ENCODE assay signal across 26 cellular contexts in the genomic region with DNA sequence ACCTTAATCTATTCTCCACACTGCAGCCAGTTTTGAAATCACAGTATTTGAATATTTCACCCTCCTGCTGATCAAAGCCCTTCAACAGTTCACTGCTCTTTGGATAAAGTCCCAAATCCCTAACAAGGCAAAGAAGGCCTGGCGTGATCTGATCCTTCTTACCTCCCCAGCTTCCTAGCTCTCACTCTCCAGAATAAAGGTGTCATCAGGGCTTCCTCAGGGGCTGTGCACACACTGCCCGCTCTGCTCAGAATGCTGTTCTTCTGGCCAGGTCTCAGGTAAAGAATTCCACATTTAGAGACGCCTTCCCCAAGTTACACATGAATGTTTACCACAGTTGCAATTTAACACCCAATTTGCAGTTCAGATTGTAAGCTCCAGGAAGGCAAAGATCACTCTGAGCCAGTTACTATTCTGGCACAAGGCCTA. TPM values are rescaled to one million over a fixed set of nuclear protein-coding genes. Genes with fewer than 3 reads are reported as not detected.
DNase-seq lines count a peak whose midpoint lies in the region; ATAC-seq, FAIRE-seq and TF ChIP-seq lines count a peak whose summit lies in the region.
"Had no signal": no experiment of that assay in that cellular context is flagged by ENCODE, and none has a peak within 500 bp of the region (broad histone marks: within the 10 kb centered on the region; RNA-seq: fewer than 3 reads in every experiment).

No MANE protein-coding gene starts in this region.

- H3K9me2 ChIP-seq in hepatocyte (replicated peaks; ENCODE audit: insufficient read depth): no peaks in the 10 kb centered on the region

- no peaks in the 10 kb centered on the region for H3K36me3 ChIP-seq in hepatocyte (replicated peaks; ENCODE audit: insufficient read depth, low read depth)
- H3K36me3 ChIP-seq: BLaER1, SJCRH30 had no signal

- H2AFZ ChIP-seq in hepatocyte: no peak overlapping the region

- no peak for ATAC-seq in GM18868 (IDR thresholded peaks at IDR 0.05; ENCODE audit: unreplicated experiment)
- no peak for ATAC-seq in activated CD8-positive, alpha-beta memory T cell treated with anti-CD3 and anti-CD28 coated beads, Interleukin-2, amount 10 ng/mL, durations not matched to agents 7 days and 5 days
- ATAC-seq: PC-3, SK-N-SH treated with all-trans-retinoic acid at 6 μM for 48 hours had no signal

- no peaks in the 10 kb centered on the region for H3K4me1 ChIP-seq in hepatocyte (ENCODE audit: insufficient read depth)
- H3K4me1 ChIP-seq: BLaER1, SJCRH30 had no signal

- H3K36me3 Mint-ChIP-seq in progenitor cell of endocrine pancreas (ENCODE audit: insufficient read depth): peaks cover 10% of the 10 kb centered on the region
- no peaks in the 10 kb centered on the region for H3K36me3 Mint-ChIP-seq in activated CD8-positive, alpha-beta memory T cell treated with anti-CD3 and anti-CD28 coated beads, Interleukin-2, amount 10 ng/mL, durations not matched to agents 7 days and 5 days

- no peaks in the 10 kb centered on the region for H4K20me1 ChIP-seq in hepatocyte (ENCODE audit: insufficient read depth, poor library complexity, severe bottlenecking)
- H4K20me1 ChIP-seq: BLaER1 had no signal

- H3K4me2 ChIP-seq in hepatocyte: peak overlapping the region; percentile 5
- H3K4me2 ChIP-seq: BLaER1 had no signal

- H3K4me1 Mint-ChIP-seq in progenitor cell of endocrine pancreas (ENCODE audit: low read depth): peaks cover 16% of the 10 kb centered on the region
- H3K4me1 Mint-ChIP-seq in activated CD8-positive, alpha-beta memory T cell treated with anti-CD3 and anti-CD28 coated beads, Interleukin-2, amount 10 ng/mL, durations not matched to agents 7 days and 5 days: no peaks in the 10 kb centered on the region

- H3K27me3 ChIP-seq in hepatocyte: no peaks in the 10 kb centered on the region
- H3K27me3 ChIP-seq: BLaER1, SJCRH30 had no signal

- H3K9me3 Mint-ChIP-seq in progenitor cell of endocrine pancreas (ENCODE audit: low read depth): no peaks in the 10 kb centered on the region
- no peaks in the 10 kb centered on the region for H3K9me3 Mint-ChIP-seq in activated CD8-positive, alpha-beta memory T cell treated with anti-CD3 and anti-CD28 coated beads, Interleukin-2, amount 10 ng/mL, durations not matched to agents 7 days and 5 days (ENCODE audit: low read depth)
- H3K9me3 Mint-ChIP-seq: CD4-positive, CD25-positive, alpha-beta regulatory T cell; IgD-negative memory B cell had no signal

- WGBS in hepatocyte (ENCODE audit: low lambda C conversion rate, missing lambda C conversion rate): 72% methylated on average over 3 of the region's 3 CpGs

- no peaks in the 10 kb centered on the region for H3K9me3 ChIP-seq in hepatocyte (ENCODE audit: low read depth)
- H3K9me3 ChIP-seq: BLaER1, SJCRH30 had no signal

- CTCF ChIA-PET in activated CD8-positive, alpha-beta memory T cell treated with anti-CD3 and anti-CD28 coated beads, Interleukin-2, amount 10 ng/mL, durations not matched to agents 7 days and 5 days (lab: Charles Lee): interaction anchor here (0.5 kb wide), 1 partner anchor 144 kb away, joined by 3 read pairs; no protein-coding TSS in a partner anchor

- no peaks in the 10 kb centered on the region for H3K27me3 Mint-ChIP-seq in progenitor cell of endocrine pancreas
- H3K27me3 Mint-ChIP-seq in activated CD8-positive, alpha-beta memory T cell treated with anti-CD3 and anti-CD28 coated beads, Interleukin-2, amount 10 ng/mL, durations not matched to agents 7 days and 5 days: no peaks in the 10 kb centered on the region
- H3K27me3 Mint-ChIP-seq: CD4-positive, CD25-positive, alpha-beta regulatory T cell had no signal

- peak overlapping the region; percentile 48 for H3K27ac Mint-ChIP-seq in progenitor cell of endocrine pancreas
- H3K27ac Mint-ChIP-seq in activated CD8-positive, alpha-beta memory T cell treated with anti-CD3 and anti-CD28 coated beads, Interleukin-2, amount 10 ng/mL, durations not matched to agents 7 days and 5 days: no peak overlapping the region
- H3K27ac Mint-ChIP-seq: CD4-positive, CD25-positive, alpha-beta regulatory T cell; IgD-negative memory B cell had no signal

- peak overlapping the region; percentile 8 for H3K27ac ChIP-seq in hepatocyte
- H3K27ac ChIP-seq: BLaER1, SJCRH30 had no signal

- no peak overlapping the region for H3K4me3 ChIP-seq in hepatocyte
- H3K4me3 ChIP-seq: BLaER1, SJCRH30 had no signal

- no peak overlapping the region for H3K4me3 Mint-ChIP-seq in progenitor cell of endocrine pancreas (ENCODE audit: low read depth)
- H3K4me3 Mint-ChIP-seq in activated CD8-positive, alpha-beta memory T cell treated with anti-CD3 and anti-CD28 coated beads, Interleukin-2, amount 10 ng/mL, durations not matched to agents 7 days and 5 days: no peak overlapping the region
- H3K4me3 Mint-ChIP-seq: CD4-positive, CD25-positive, alpha-beta regulatory T cell; IgD-negative memory B cell had no signal

- DNase-seq in D721Med (ENCODE audit: insufficient read length, low spot score): no peak
- peak; percentile 76 for DNase-seq in NCI-H82 (lab: John Stamatoyannopoulos, UW)
- no peak for DNase-seq in hepatocyte (ENCODE audit: low spot score)
- no peak for DNase-seq in progenitor cell of endocrine pancreas (ENCODE audit: low spot score, unreplicated experiment)
- DNase-seq in stimulated activated CD4-positive, alpha-beta T cell treated with anti-CD3 and anti-CD28 coated beads, Interleukin-4, amount 100 ng/mL, for 4 hours: no peak
- DNase-seq in activated CD8-positive, alpha-beta memory T cell treated with anti-CD3 and anti-CD28 coated beads, Interleukin-2, amount 10 ng/mL, durations not matched to agents 7 days and 5 days: no peak
- no peak for DNase-seq in kidney tubule cell (ENCODE audit: low spot score)
- DNase-seq: CD4-positive, CD25-positive, alpha-beta regulatory T cell; DMS53; HCEC 1CT; NCI-H1048; NCI-H1417; NCI-H1694 treated with DMSO at 0.1 percent for 48 hours; NCI-H2081; NCI-H2227 treated with DMSO at 0.1 percent for 48 hours; NCI-H69; NK-92 treated with Interleukin-12 subunit alpha and Interleukin-12 subunit beta, amount 100 ng/mL, for 24 hours; PC-3; SJCRH30 had no signal

- peak; percentile 85 for FAIRE-seq in D721Med (lab: Jason Lieb, UNC)
- FAIRE-seq: A204.1, GM18507, H1 had no signal

- no peaks in the 10 kb centered on the region for H3K79me2 ChIP-seq in hepatocyte

- TF ChIP-seq CTCF in D721Med (IDR thresholded peaks at IDR 0.05; ENCODE audit: insufficient read depth, missing control alignments) (no peak), hepatocyte (IDR thresholded peaks at IDR 0.05; ENCODE audit: poor library complexity) (no peak), progenitor cell of endocrine pancreas (IDR thresholded peaks at IDR 0.05; ENCODE audit: unreplicated experiment) (no peak)

RNA-seq across cellular contexts. Expression of gene MCM9, which starts 58.9 kb away (rescaled TPM):
- 9.9 and 13.5 TPM in 2 replicates for total RNA-seq in hepatocyte
- polyA plus RNA-seq in hepatocyte: 9.6 and 11.1 TPM in 2 replicates
- total RNA-seq in progenitor cell of endocrine pancreas: 24.7 and 25.1 TPM in 2 replicates
- 10 to 100 TPM; 19.7 to 25.5 TPM for total RNA-seq in activated CD8-positive, alpha-beta memory T cell treated with anti-CD3 and anti-CD28 coated beads, Interleukin-2, amount 10 ng/mL, durations not matched to agents 7 days and 5 days
